In genomic region chr22:16957781-16958180, GRCh38 we compare ENCODE assay signal across 32 cellular contexts. TPM values are rescaled to one million over a fixed set of nuclear protein-coding genes. Genes with fewer than 3 reads are reported as not detected.
"Had no signal": no experiment of that assay in that cellular context is flagged by ENCODE, and none has a peak within 500 bp of the region (broad histone marks: within the 10 kb centered on the region; RNA-seq: fewer than 3 reads in every experiment).

No MANE protein-coding gene starts in this region.

- H3K9me3 Mint-ChIP-seq: activated naive CD4-positive, alpha-beta T cell treated with anti-CD3 and anti-CD28 coated beads, Interleukin-2, amount 10 ng/mL, durations not matched to agents 7 days and 5 days; activated naive CD8-positive, alpha-beta T cell treated with anti-CD3 and anti-CD28 coated beads, Interleukin-2, amount 10 ng/mL, durations not matched to agents 7 days and 5 days; natural killer cell treated with Interleukin-12 subunit alpha and Interleukin-12 subunit beta and Interleukin-15 and Interleukin-18, amount 100 ng/mL, for 72 hours; T-helper 2 cell treated with Interferon-gamma antibody and Interleukin-4, amounts not matched to agents 5 μg/mL and 100 μg/mL, for 36 hours had no signal

- H3K9me3 ChIP-seq: ascending aorta, gastroesophageal sphincter, left ventricle myocardium inferior, mucosa of descending colon, right lobe of liver, thoracic aorta, uterus had no signal

- H3K4me1 ChIP-seq: ascending aorta, gastroesophageal sphincter, left ventricle myocardium inferior, right lobe of liver, uterus had no signal

- H3K27me3 Mint-ChIP-seq: activated naive CD8-positive, alpha-beta T cell treated with anti-CD3 and anti-CD28 coated beads, Interleukin-2, amount 10 ng/mL, durations not matched to agents 7 days and 5 days; natural killer cell treated with Interleukin-12 subunit alpha and Interleukin-12 subunit beta and Interleukin-15 and Interleukin-18, amount 100 ng/mL, for 72 hours had no signal

- H3K27ac ChIP-seq: ascending aorta, cardiac muscle cell, coronary artery, dorsolateral prefrontal cortex, gastroesophageal sphincter, left ventricle myocardium inferior, right lobe of liver, thoracic aorta, uterus had no signal

- H3K27me3 ChIP-seq: ascending aorta, cardiac muscle cell, right lobe of liver, uterus had no signal

- ATAC-seq: gastroesophageal sphincter; mucosa of descending colon; natural killer cell treated with Interleukin-12 subunit alpha and Interleukin-12 subunit beta and Interleukin-15 and Interleukin-18, amount 100 ng/mL, for 72 hours; right lobe of liver; stimulated activated naive CD8-positive, alpha-beta T cell treated with anti-CD3 and anti-CD28 coated beads, Interleukin-15, Interleukin-2, amounts not matched to agents 100 U/mL and 50 U/mL, for 24 hours had no signal

- H3K4me1 Mint-ChIP-seq: activated naive CD4-positive, alpha-beta T cell treated with anti-CD3 and anti-CD28 coated beads, Interleukin-2, amount 10 ng/mL, durations not matched to agents 7 days and 5 days; brain had no signal

- H3K36me3 Mint-ChIP-seq: activated naive CD4-positive, alpha-beta T cell treated with anti-CD3 and anti-CD28 coated beads, Interleukin-2, amount 10 ng/mL, durations not matched to agents 7 days and 5 days; activated naive CD8-positive, alpha-beta T cell treated with anti-CD3 and anti-CD28 coated beads, Interleukin-2, amount 10 ng/mL, durations not matched to agents 7 days and 5 days; brain; natural killer cell treated with Interleukin-12 subunit alpha and Interleukin-12 subunit beta and Interleukin-15 and Interleukin-18, amount 100 ng/mL, for 72 hours had no signal

- DNase-seq: activated CD4-positive, alpha-beta T cell treated with anti-CD3 and anti-CD28 coated beads for 4 hours; activated CD4-positive, alpha-beta T cell treated with anti-CD3 and anti-CD28 coated beads, Interleukin-2, amount 50 U/mL, for 4 hours; activated effector memory CD4-positive, alpha-beta T cell treated with anti-CD3 and anti-CD28 coated beads, Interleukin-2, amount 50 U/mL, for 16 hours; activated naive CD4-positive, alpha-beta T cell treated with anti-CD3 and anti-CD28 coated beads, Interleukin-2, amount 10 ng/mL, durations not matched to agents 7 days and 5 days; activated naive CD8-positive, alpha-beta T cell treated with anti-CD3 and anti-CD28 coated beads, Interleukin-2, amount 10 ng/mL, durations not matched to agents 7 days and 5 days; cerebellar nuclear complex; dorsolateral prefrontal cortex; effector memory CD4-positive, alpha-beta T cell; hypothalamus; left ventricle myocardium inferior; mesendoderm; mucosa of descending colon; right lobe of liver; stimulated activated CD4-positive, alpha-beta T cell treated with anti-CD3 and anti-CD28 coated beads, Interleukin-4, amount 100 ng/mL, for 1 hour; stimulated activated naive CD8-positive, alpha-beta T cell treated with anti-CD3 and anti-CD28 coated beads, Interleukin-15, Interleukin-2, amounts not matched to agents 100 U/mL and 50 U/mL, for 24 hours; trophoblast cell; uterus had no signal

- H3K27ac Mint-ChIP-seq: activated naive CD4-positive, alpha-beta T cell treated with anti-CD3 and anti-CD28 coated beads, Interleukin-2, amount 10 ng/mL, durations not matched to agents 7 days and 5 days; activated naive CD8-positive, alpha-beta T cell treated with anti-CD3 and anti-CD28 coated beads, Interleukin-2, amount 10 ng/mL, durations not matched to agents 7 days and 5 days; brain; natural killer cell treated with Interleukin-12 subunit alpha and Interleukin-12 subunit beta and Interleukin-15 and Interleukin-18, amount 100 ng/mL, for 72 hours; T-helper 2 cell treated with Interferon-gamma antibody and Interleukin-4, amounts not matched to agents 5 μg/mL and 100 μg/mL, for 36 hours had no signal

- H3K36me3 ChIP-seq: ascending aorta, cardiac muscle cell, gastroesophageal sphincter, left ventricle myocardium inferior, right lobe of liver, thoracic aorta, uterus had no signal

- H3K4me3 ChIP-seq: ascending aorta, cardiac muscle cell, coronary artery, dorsolateral prefrontal cortex, gastroesophageal sphincter, left ventricle myocardium inferior, lung, mucosa of descending colon, right lobe of liver, thoracic aorta, uterus had no signal

- H3K4me3 Mint-ChIP-seq: activated naive CD4-positive, alpha-beta T cell treated with anti-CD3 and anti-CD28 coated beads, Interleukin-2, amount 10 ng/mL, durations not matched to agents 7 days and 5 days; activated naive CD8-positive, alpha-beta T cell treated with anti-CD3 and anti-CD28 coated beads, Interleukin-2, amount 10 ng/mL, durations not matched to agents 7 days and 5 days; brain; natural killer cell treated with Interleukin-12 subunit alpha and Interleukin-12 subunit beta and Interleukin-15 and Interleukin-18, amount 100 ng/mL, for 72 hours; T-helper 2 cell treated with Interferon-gamma antibody and Interleukin-4, amounts not matched to agents 5 μg/mL and 100 μg/mL, for 36 hours had no signal

RNA-seq across cellular contexts. Expression of gene GAB4, which starts 50.2 kb away (rescaled TPM):
- total RNA-seq: activated naive CD8-positive, alpha-beta T cell treated with anti-CD3 and anti-CD28 coated beads, Interleukin-2, amount 10 ng/mL, durations not matched to agents 7 days and 5 days; ascending aorta; cardiac muscle cell; epithelial cell of proximal tubule; gastroesophageal sphincter; left ventricle myocardium inferior; lung; mucosa of descending colon; myocyte; natural killer cell treated with Interleukin-12 subunit alpha and Interleukin-12 subunit beta and Interleukin-15 and Interleukin-18, amount 100 ng/mL, for 72 hours; omental fat pad; posterior vena cava; renal cortical epithelial cell; right lobe of liver; skeletal muscle tissue; thoracic aorta had no signal
